ENCODE assay signal across 35 cellular contexts in the genomic region with DNA sequence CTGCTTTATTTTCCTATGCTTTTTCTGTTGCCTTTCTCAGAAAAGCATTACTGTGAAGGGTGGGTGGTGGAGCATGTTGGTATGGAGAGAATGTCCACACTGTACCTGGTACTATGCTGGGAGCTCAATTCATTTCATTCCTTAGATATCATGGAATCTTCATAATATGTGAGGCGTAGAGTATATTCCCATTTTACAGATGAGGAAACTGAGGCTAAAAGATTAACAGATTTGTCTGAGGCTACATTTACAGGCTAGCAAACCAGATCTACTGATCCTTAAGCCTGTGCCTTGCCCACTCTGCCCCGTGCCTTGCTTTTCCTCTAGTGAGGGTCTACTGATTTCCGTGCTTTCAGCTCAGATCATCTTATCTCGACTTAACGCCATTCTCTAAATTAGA. TPM values are rescaled to one million over a fixed set of nuclear protein-coding genes. Genes with fewer than 3 reads are reported as not detected.
"Had no signal": no experiment of that assay in that cellular context is flagged by ENCODE, and none has a peak within 500 bp of the region (broad histone marks: within the 10 kb centered on the region; RNA-seq: fewer than 3 reads in every experiment).

No MANE protein-coding gene starts in this region.

- H3K4me2 ChIP-seq: hepatocyte had no signal

- H2AFZ ChIP-seq: hepatocyte had no signal

- H3K9me3 ChIP-seq: adrenal gland, body of pancreas, heart right ventricle had no signal

- H3K4me3 Mint-ChIP-seq: activated B cell treated with CpG ODN at 0.5 μM for 24 hours; activated CD4-positive, alpha-beta memory T cell treated with anti-CD3 and anti-CD28 coated beads for 36 hours; activated CD4-positive, alpha-beta T cell treated with anti-CD3 and anti-CD28 coated beads, Interleukin-2, amount 10 ng/mL, durations not matched to agents 24 days and 14 days; activated CD8-positive, alpha-beta memory T cell treated with anti-CD3 and anti-CD28 coated beads, Interleukin-2, amount 10 ng/mL, durations not matched to agents 7 days and 5 days; activated CD8-positive, alpha-beta T cell treated with anti-CD3 and anti-CD28 coated beads, Interleukin-2, amount 10 ng/mL, durations not matched to agents 7 days and 5 days; activated naive CD4-positive, alpha-beta T cell treated with anti-CD3 and anti-CD28 coated beads for 36 hours; activated naive CD4-positive, alpha-beta T cell treated with anti-CD3 and anti-CD28 coated beads, Interleukin-2, amount 50 U/mL, for 24 hours; activated naive CD8-positive, alpha-beta T cell treated with anti-CD3 and anti-CD28 coated beads for 36 hours; activated naive CD8-positive, alpha-beta T cell treated with anti-CD3 and anti-CD28 coated beads, Interleukin-2, amount 50 U/mL, for 24 hours; activated T-helper 1 cell treated with anti-CD3 and anti-CD28 coated beads, Interleukin-12 subunit alpha, Interleukin-12 subunit beta, Interleukin-2, Interleukin-4 antibody, amounts not matched to agents 30 ng/mL and 10 ng/mL and 1 ng/mL, durations not matched to agents 14 hours and 24 hours and 36 hours; T-helper 1 cell treated with Interleukin-12 subunit alpha and Interleukin-12 subunit beta and Interleukin-4 antibody, amounts not matched to agents 30 μg/mL and 1 μg/mL, for 36 hours; T-helper 2 cell treated with Interferon-gamma antibody and Interleukin-4, amounts not matched to agents 5 μg/mL and 100 μg/mL, for 36 hours had no signal

- H3K4me3 ChIP-seq: adrenal gland, body of pancreas, heart right ventricle, hepatocyte had no signal

- H3K27ac Mint-ChIP-seq: activated B cell treated with CpG ODN at 0.5 μM for 24 hours; activated CD4-positive, alpha-beta memory T cell treated with anti-CD3 and anti-CD28 coated beads for 36 hours; activated CD4-positive, alpha-beta T cell treated with anti-CD3 and anti-CD28 coated beads, Interleukin-2, amount 10 ng/mL, durations not matched to agents 24 days and 14 days; activated CD8-positive, alpha-beta memory T cell treated with anti-CD3 and anti-CD28 coated beads, Interleukin-2, amount 10 ng/mL, durations not matched to agents 7 days and 5 days; activated CD8-positive, alpha-beta T cell treated with anti-CD3 and anti-CD28 coated beads, Interleukin-2, amount 10 ng/mL, durations not matched to agents 7 days and 5 days; activated naive CD4-positive, alpha-beta T cell treated with anti-CD3 and anti-CD28 coated beads for 36 hours; activated naive CD4-positive, alpha-beta T cell treated with anti-CD3 and anti-CD28 coated beads, Interleukin-2, amount 50 U/mL, for 24 hours; activated naive CD8-positive, alpha-beta T cell treated with anti-CD3 and anti-CD28 coated beads for 36 hours; activated naive CD8-positive, alpha-beta T cell treated with anti-CD3 and anti-CD28 coated beads, Interleukin-2, amount 50 U/mL, for 24 hours; activated T-helper 1 cell treated with anti-CD3 and anti-CD28 coated beads, Interleukin-12 subunit alpha, Interleukin-12 subunit beta, Interleukin-2, Interleukin-4 antibody, amounts not matched to agents 30 ng/mL and 10 ng/mL and 1 ng/mL, durations not matched to agents 14 hours and 24 hours and 36 hours; activated T-helper 2 cell treated with anti-CD3 and anti-CD28 coated beads, Interferon-gamma antibody, Interleukin-2, Interleukin-4, amounts not matched to agents 10 μg/mL and 5 μg/mL and 100 μg/mL, durations not matched to agents 14 hours and 24 hours and 36 hours; T-helper 1 cell treated with Interleukin-12 subunit alpha and Interleukin-12 subunit beta and Interleukin-4 antibody, amounts not matched to agents 30 μg/mL and 1 μg/mL, for 36 hours; T-helper 2 cell treated with Interferon-gamma antibody and Interleukin-4, amounts not matched to agents 5 μg/mL and 100 μg/mL, for 36 hours had no signal

- FAIRE-seq: colon, frontal cortex had no signal

- H3K36me3 Mint-ChIP-seq: activated naive CD4-positive, alpha-beta T cell treated with anti-CD3 and anti-CD28 coated beads, Interleukin-2, amount 50 U/mL, for 24 hours had no signal

- H3K9me3 Mint-ChIP-seq: activated B cell treated with CpG ODN at 0.5 μM for 24 hours; activated CD4-positive, alpha-beta memory T cell treated with anti-CD3 and anti-CD28 coated beads for 36 hours; activated CD4-positive, alpha-beta T cell treated with anti-CD3 and anti-CD28 coated beads, Interleukin-2, amount 10 ng/mL, durations not matched to agents 24 days and 14 days; activated naive CD4-positive, alpha-beta T cell treated with anti-CD3 and anti-CD28 coated beads for 36 hours; activated naive CD4-positive, alpha-beta T cell treated with anti-CD3 and anti-CD28 coated beads, Interleukin-2, amount 50 U/mL, for 24 hours; activated naive CD8-positive, alpha-beta T cell treated with anti-CD3 and anti-CD28 coated beads for 36 hours; activated naive CD8-positive, alpha-beta T cell treated with anti-CD3 and anti-CD28 coated beads, Interleukin-2, amount 50 U/mL, for 24 hours; activated T-helper 1 cell treated with anti-CD3 and anti-CD28 coated beads, Interleukin-12 subunit alpha, Interleukin-12 subunit beta, Interleukin-2, Interleukin-4 antibody, amounts not matched to agents 30 ng/mL and 10 ng/mL and 1 ng/mL, durations not matched to agents 14 hours and 24 hours and 36 hours; activated T-helper 2 cell treated with anti-CD3 and anti-CD28 coated beads, Interferon-gamma antibody, Interleukin-2, Interleukin-4, amounts not matched to agents 10 μg/mL and 5 μg/mL and 100 μg/mL, durations not matched to agents 14 hours and 24 hours and 36 hours; T-helper 1 cell treated with Interleukin-12 subunit alpha and Interleukin-12 subunit beta and Interleukin-4 antibody, amounts not matched to agents 30 μg/mL and 1 μg/mL, for 36 hours; T-helper 2 cell treated with Interferon-gamma antibody and Interleukin-4, amounts not matched to agents 5 μg/mL and 100 μg/mL, for 36 hours had no signal

- DNase-seq: activated B cell treated with CpG ODN at 0.5 μM for 24 hours; activated CD4-positive, alpha-beta memory T cell treated with anti-CD3 and anti-CD28 coated beads for 36 hours; activated CD4-positive, alpha-beta T cell treated with anti-CD3 and anti-CD28 coated beads, Interleukin-2, amount 10 ng/mL, durations not matched to agents 24 days and 14 days; activated CD8-positive, alpha-beta memory T cell treated with anti-CD3 and anti-CD28 coated beads, Interleukin-2, amount 10 ng/mL, durations not matched to agents 7 days and 5 days; activated CD8-positive, alpha-beta memory T cell treated with anti-CD3 and anti-CD28 coated beads, Interleukin-2, amount 50 U/mL, for 4 hours; activated CD8-positive, alpha-beta T cell treated with anti-CD3 and anti-CD28 coated beads, Interleukin-2, amount 10 ng/mL, durations not matched to agents 7 days and 5 days; activated effector memory CD4-positive, alpha-beta T cell treated with anti-CD3 and anti-CD28 coated beads, Interleukin-2, amount 50 U/mL, for 16 hours; activated naive CD4-positive, alpha-beta T cell treated with anti-CD3 and anti-CD28 coated beads for 36 hours; activated naive CD8-positive, alpha-beta T cell treated with anti-CD3 and anti-CD28 coated beads for 36 hours; activated naive CD8-positive, alpha-beta T cell treated with anti-CD3 and anti-CD28 coated beads, Interleukin-2, amount 50 U/mL, for 24 hours; activated T-cell treated with anti-CD3 and anti-CD28 coated beads, Interleukin-2, amount 50 U/mL, for 1 hour; activated T-cell treated with anti-CD3 and anti-CD28 coated beads, Interleukin-2, amount 50 U/mL, for 48 hours; adrenal gland; amygdala; aorta; body of pancreas; caudate nucleus; cortex of kidney; effector CD8-positive, alpha-beta T cell; foreskin fibroblast; glutamatergic neuron; heart right ventricle; T1000; WERI-Rb-1 had no signal

- H3K27ac ChIP-seq: adrenal gland, body of pancreas, heart right ventricle, hepatocyte, WERI-Rb-1 had no signal

- ATAC-seq: activated CD4-positive, CD25-positive, alpha-beta regulatory T cell treated with anti-CD3 and anti-CD28 coated beads, Interleukin-2, amount 50 U/mL, for 24 hours; activated CD8-positive, alpha-beta memory T cell treated with anti-CD3 and anti-CD28 coated beads, Interleukin-2, amount 10 ng/mL, durations not matched to agents 7 days and 5 days; activated CD8-positive, alpha-beta T cell treated with anti-CD3 and anti-CD28 coated beads, Interleukin-2, amount 10 ng/mL, durations not matched to agents 7 days and 5 days; activated naive CD8-positive, alpha-beta T cell treated with anti-CD3 and anti-CD28 coated beads, Interleukin-2, amount 50 U/mL, for 24 hours; body of pancreas; esophagus mucosa; heart right ventricle had no signal

- H3K27me3 Mint-ChIP-seq: activated B cell treated with CpG ODN at 0.5 μM for 24 hours; activated CD4-positive, alpha-beta memory T cell treated with anti-CD3 and anti-CD28 coated beads for 36 hours; activated CD4-positive, alpha-beta T cell treated with anti-CD3 and anti-CD28 coated beads, Interleukin-2, amount 10 ng/mL, durations not matched to agents 24 days and 14 days; activated CD8-positive, alpha-beta memory T cell treated with anti-CD3 and anti-CD28 coated beads, Interleukin-2, amount 10 ng/mL, durations not matched to agents 7 days and 5 days; activated naive CD4-positive, alpha-beta T cell treated with anti-CD3 and anti-CD28 coated beads, Interleukin-2, amount 50 U/mL, for 24 hours; activated naive CD8-positive, alpha-beta T cell treated with anti-CD3 and anti-CD28 coated beads for 36 hours; activated naive CD8-positive, alpha-beta T cell treated with anti-CD3 and anti-CD28 coated beads, Interleukin-2, amount 50 U/mL, for 24 hours had no signal

- H3K27me3 ChIP-seq: adrenal gland, body of pancreas, heart right ventricle, hepatocyte had no signal

RNA-seq across cellular contexts. Expression of a gene that starts 23.8 kb away (rescaled TPM):
- total RNA-seq: epithelial cell of proximal tubule had no signal
